ENCODE assay signal across 8 cellular contexts in the genomic region with DNA sequence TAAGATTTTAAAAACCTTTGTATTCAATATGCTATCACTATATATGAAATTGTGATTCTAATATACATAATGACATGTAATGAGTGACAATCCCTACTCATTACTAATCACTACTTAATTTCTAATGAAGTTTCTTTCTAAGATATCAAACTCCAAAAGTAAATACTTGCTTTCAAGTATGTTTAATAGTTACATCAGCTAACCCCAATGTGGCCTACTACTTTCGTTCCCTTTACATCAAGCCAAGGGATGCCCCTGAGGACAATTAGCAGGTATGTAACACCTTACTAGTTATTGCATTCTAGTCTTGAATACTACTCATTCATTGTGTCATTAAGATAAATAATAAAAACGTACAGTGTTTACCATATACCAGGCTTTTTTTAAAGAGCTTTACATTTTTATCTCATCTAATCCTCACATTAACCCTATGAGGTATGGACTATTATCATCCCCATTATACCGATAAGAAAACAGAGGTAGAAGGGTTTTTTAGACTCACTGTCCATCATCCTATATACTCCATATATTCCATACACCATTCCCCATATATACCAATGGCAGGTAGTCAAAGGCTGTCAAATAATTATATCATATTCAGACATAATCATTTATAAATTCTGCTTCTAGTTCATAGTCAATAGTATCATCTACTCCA. TPM values are rescaled to one million over a fixed set of nuclear protein-coding genes. Genes with fewer than 3 reads are reported as not detected.
DNase-seq lines count a peak whose midpoint lies in the region; ATAC-seq, FAIRE-seq and TF ChIP-seq lines count a peak whose summit lies in the region.

No MANE protein-coding gene starts in this region.

- H3K9me3 Mint-ChIP-seq in IgD-negative memory B cell = no peaks in the 10 kb centered on the region

- no peak overlapping the region for H2AFZ ChIP-seq in ACC112 (ENCODE audit: low read length, unreplicated experiment)

- no peak for DNase-seq in bronchial epithelial cell (ENCODE audit: low read depth)
- DNase-seq in activated CD4-positive, CD25-positive, alpha-beta regulatory T cell treated with anti-CD3 and anti-CD28 coated beads, Interleukin-2, amount 50 U/mL, for 72 hours = no peak

- TF ChIP-seq CTCF in bronchial epithelial cell (IDR thresholded peaks at IDR 0.05; ENCODE audit: insufficient read depth, low read length, severe bottlenecking) = no peak

- H3K4me3 ChIP-seq in ACC112 (ENCODE audit: low read depth, low read length) = peak overlapping the region; percentile 99
- H3K4me3 ChIP-seq in bronchial epithelial cell (ENCODE audit: low read depth, low read length) = peak overlapping the region; percentile 99
- H3K4me3 ChIP-seq in muscle layer of colon (ENCODE audit: low read depth in 1 of 2, low read length in 2 of 2) = peak overlapping the region; percentile 95 to 98

- H3K36me3 Mint-ChIP-seq in IgD-negative memory B cell = peaks cover 6% of the 10 kb centered on the region

- no peak overlapping the region for H3K27ac ChIP-seq in ACC112 (ENCODE audit: low read depth, low read length)
- H3K27ac ChIP-seq in muscle layer of colon (ENCODE audit: low read depth, low read length) = peak overlapping the region; percentile 61

- peak overlapping the region; percentile 98 for H3K9ac ChIP-seq in muscle layer of colon (ENCODE audit: low read length)

- H3K27me3 ChIP-seq in ACC112 (ENCODE audit: insufficient read depth, low read length) (no peaks in the 10 kb centered on the region), bronchial epithelial cell (ENCODE audit: control insufficient read depth, insufficient read depth, low read length) (no peaks in the 10 kb centered on the region), muscle layer of colon (ENCODE audit: control insufficient read depth in 1 of 2, insufficient read depth in 2 of 2, low read length in 2 of 2) (no peaks in the 10 kb centered on the region)

- H3K36me3 ChIP-seq in ACC112 (ENCODE audit: insufficient read depth, low read length) (peaks cover 55% of the 10 kb centered on the region), bronchial epithelial cell (ENCODE audit: control insufficient read depth, insufficient read depth, low read length) (peaks cover 12% of the 10 kb centered on the region), muscle layer of colon (ENCODE audit: insufficient read depth, low read length) (peaks cover 34% of the 10 kb centered on the region)

- ATAC-seq in HG03442 (IDR thresholded peaks at IDR 0.05; ENCODE audit: unreplicated experiment) = no peak
- ATAC-seq in HG03457 (IDR thresholded peaks at IDR 0.05; ENCODE audit: unreplicated experiment) = no peak
- ATAC-seq in HG02571 (IDR thresholded peaks at IDR 0.05; ENCODE audit: unreplicated experiment) = no peak

- H3K4me1 ChIP-seq in ACC112 (ENCODE audit: control insufficient read depth, insufficient read depth, low read length, unreplicated experiment) (peaks cover 11% of the 10 kb centered on the region), muscle layer of colon (ENCODE audit: insufficient read depth, low read length) (peaks cover 17% of the 10 kb centered on the region)

- peaks cover 18 to 29% (median 23%) of the 10 kb centered on the region in 3 donors for H3K4me1 Mint-ChIP-seq in IgD-negative memory B cell

- H3K27me3 Mint-ChIP-seq in IgD-negative memory B cell = no peaks in the 10 kb centered on the region

- H3K9me3 ChIP-seq in muscle layer of colon (ENCODE audit: low read length) = no peaks in the 10 kb centered on the region

- H3K79me2 ChIP-seq in ACC112 (ENCODE audit: control insufficient read depth, insufficient read depth, low read length, unreplicated experiment) = peaks cover 85% of the 10 kb centered on the region

- peak overlapping the region; percentile 98 to 100 (median 99) for H3K4me3 Mint-ChIP-seq in IgD-negative memory B cell

- peak overlapping the region; percentile 83 to 99 (median 98) for H3K27ac Mint-ChIP-seq in IgD-negative memory B cell

- no peak for FAIRE-seq in bronchial epithelial cell (lab: Jason Lieb, UNC)

RNA-seq across cellular contexts. Expression of a gene that starts 4.2 kb away (rescaled TPM):
- 24.4 TPM for polyA plus RNA-seq in IgD-negative memory B cell
- 23.4 and 33.2 TPM in 2 replicates for total RNA-seq in bronchial epithelial cell

RNA-seq across cellular contexts. Expression of a gene that starts 47.7 kb away (rescaled TPM):
- 0.11 TPM for polyA plus RNA-seq in IgD-negative memory B cell
- 2.1 and 3.5 TPM in 2 replicates for total RNA-seq in bronchial epithelial cell
